In genomic region chr11:99739464-99740089, GRCh38 we compare ENCODE assay signal across 8 cellular contexts.
A peak's percentile ranks its signal among the peaks of the same experiment; 100 is the strongest.
DNase-seq lines count a peak whose midpoint lies in the region; ATAC-seq and TF ChIP-seq lines count a peak whose summit lies in the region.

No MANE protein-coding gene starts in this region.

- no peaks in the 10 kb centered on the region for H3K27me3 Mint-ChIP-seq in Calu3 (ENCODE audit: unreplicated experiment)
- H3K27me3 Mint-ChIP-seq in activated naive CD8-positive, alpha-beta T cell treated with anti-CD3 and anti-CD28 coated beads for 36 hours = no peaks in the 10 kb centered on the region

- intact Hi-C loops in Calu3 (cut with micrococcal nuclease; ENCODE audit: unreplicated experiment) = loop anchor here (5.0 to 10.0 kb wide), 2 partner anchors 722 to 835 kb away; no protein-coding TSS in a partner anchor

- TF ChIP-seq CTCF in Calu3 (IDR thresholded peaks at IDR 0.05; ENCODE audit: unreplicated experiment) (no peak), OCI-LY3 (IDR thresholded peaks at IDR 0.05; ENCODE audit: low read depth, low read length) (peak; percentile 64), epithelial cell of esophagus (IDR thresholded peaks at IDR 0.05; ENCODE audit: insufficient read depth, low read depth, low read length, missing control alignments) (peak; percentile 56)

- no peaks in the 10 kb centered on the region for H3K79me2 ChIP-seq in OCI-LY3 (ENCODE audit: low read length)

- H3K36me3 ChIP-seq in OCI-LY3 (replicated peaks; ENCODE audit: low read depth, low read length) = no peaks in the 10 kb centered on the region

- no peaks in the 10 kb centered on the region for H3K4me1 ChIP-seq in OCI-LY3 (ENCODE audit: low read length)

- no peak overlapping the region for H3K4me3 Mint-ChIP-seq in Calu3 (ENCODE audit: low read depth, unreplicated experiment)
- H3K4me3 Mint-ChIP-seq in activated naive CD8-positive, alpha-beta T cell treated with anti-CD3 and anti-CD28 coated beads for 36 hours = no peak overlapping the region

- ATAC-seq in HG03159 (IDR thresholded peaks at IDR 0.05; ENCODE audit: unreplicated experiment) (peak; percentile 69), HG03520 (IDR thresholded peaks at IDR 0.05; ENCODE audit: unreplicated experiment) (no peak)

- no TSS peak for BruUV-seq in Calu3 (replicated peaks; lab: Mats Ljungman, UMichigan)

- H3K27ac Mint-ChIP-seq in Calu3 (ENCODE audit: unreplicated experiment) = no peak overlapping the region
- no peak overlapping the region for H3K27ac Mint-ChIP-seq in activated naive CD8-positive, alpha-beta T cell treated with anti-CD3 and anti-CD28 coated beads for 36 hours

- no peaks in the 10 kb centered on the region for H3K27me3 ChIP-seq in OCI-LY3 (ENCODE audit: low read depth, low read length)

- no peaks in the 10 kb centered on the region for H4K20me1 ChIP-seq in OCI-LY3 (ENCODE audit: insufficient read depth, low read length)

- no peaks in the 10 kb centered on the region for H3K9me3 Mint-ChIP-seq in Calu3 (ENCODE audit: low read depth, unreplicated experiment)
- peaks cover 2% of the 10 kb centered on the region for H3K9me3 Mint-ChIP-seq in activated naive CD8-positive, alpha-beta T cell treated with anti-CD3 and anti-CD28 coated beads for 36 hours

- H2AFZ ChIP-seq in OCI-LY3 (ENCODE audit: low read depth, low read length) = no peak overlapping the region

- CTCF ChIA-PET in Calu3 (lab: Charles Lee) = no interaction called here

- H3K4me3 ChIP-seq in OCI-LY3 (ENCODE audit: low read length) (no peak overlapping the region), epithelial cell of esophagus (ENCODE audit: low read length) (no peak overlapping the region)

- H3K36me3 Mint-ChIP-seq in Calu3 (ENCODE audit: insufficient read depth, unreplicated experiment) = no peaks in the 10 kb centered on the region
- no peaks in the 10 kb centered on the region for H3K36me3 Mint-ChIP-seq in activated naive CD8-positive, alpha-beta T cell treated with anti-CD3 and anti-CD28 coated beads for 36 hours

- 0 out of 2 replicates have a peak overlapping the region, but pooled peaks have one; percentile 6 for H3K4me2 ChIP-seq in OCI-LY3 (ENCODE audit: low read length)

- no peaks in the 10 kb centered on the region for H3K4me1 Mint-ChIP-seq in Calu3 (ENCODE audit: low read depth, unreplicated experiment)
- H3K4me1 Mint-ChIP-seq in activated naive CD8-positive, alpha-beta T cell treated with anti-CD3 and anti-CD28 coated beads for 36 hours = no peaks in the 10 kb centered on the region

- DNase-seq in Calu3 (peak; percentile 21), epithelial cell of esophagus (ENCODE audit: low read depth) (peak; percentile 50), retina (peak; percentile 57)
- DNase-seq in activated naive CD8-positive, alpha-beta T cell treated with anti-CD3 and anti-CD28 coated beads for 36 hours = no peak
- DNase-seq in NK-92 treated with Interleukin-12 subunit alpha and Interleukin-12 subunit beta, amount 100 ng/mL, for 24 hours (lab: John Stamatoyannopoulos, UW) = no peak

- H3K9me3 ChIP-seq in OCI-LY3 (ENCODE audit: insufficient read depth, low read length) = no peaks in the 10 kb centered on the region

- no peak overlapping the region for H3K9ac ChIP-seq in OCI-LY3 (ENCODE audit: low read length)

- H3K27ac ChIP-seq in OCI-LY3 (ENCODE audit: low read length) = no peak overlapping the region

Comparison
In these comparisons a context has a peak if more than half of its experiments do, and no peak if none do; other contexts are left out.
1. DNase-seq: peak in Calu3 (single experiment), epithelial cell of esophagus (single experiment) and retina (single experiment); none in activated naive CD8-positive, alpha-beta T cell treated with anti-CD3 and anti-CD28 coated beads for 36 hours (single experiment) and NK-92 treated with Interleukin-12 subunit alpha and Interleukin-12 subunit beta, amount 100 ng/mL, for 24 hours (single experiment).